In the genomic region with DNA sequence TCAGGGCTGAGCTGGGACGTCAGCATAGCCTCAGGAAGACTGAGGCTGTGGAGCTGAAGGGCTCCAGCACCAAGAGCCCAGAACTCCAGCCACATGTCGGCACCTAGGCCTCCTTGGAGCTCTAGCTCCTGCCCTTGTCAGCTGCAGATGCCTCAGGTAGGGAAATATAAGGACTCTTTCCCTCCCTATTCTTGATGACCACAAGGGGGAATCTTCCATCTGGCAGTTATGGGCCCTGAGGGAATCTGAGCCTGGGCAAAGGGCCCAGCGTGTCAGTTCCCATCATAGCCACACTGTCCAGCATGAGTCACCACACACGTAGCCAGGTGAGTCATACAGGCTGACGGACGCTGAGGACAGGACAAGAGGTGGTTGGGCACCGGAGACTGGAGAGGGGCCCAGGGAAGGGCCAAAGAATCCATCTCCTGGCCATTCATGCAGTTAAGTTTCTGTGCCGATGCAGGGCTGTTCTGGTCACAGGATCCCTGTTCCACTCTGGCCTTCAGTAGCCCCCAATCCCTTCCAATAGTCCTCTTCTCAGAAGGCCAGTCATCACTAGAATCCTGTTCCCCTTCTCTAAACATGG, we compare ENCODE assay signal across 8 cellular contexts. TPM values are rescaled to one million over a fixed set of nuclear protein-coding genes. Genes with fewer than 3 reads are reported as not detected.
DNase-seq lines count a peak whose midpoint lies in the region; ATAC-seq, FAIRE-seq and TF ChIP-seq lines count a peak whose summit lies in the region.

No MANE protein-coding gene starts in this region.

- H3K27ac ChIP-seq in SJSA1 (peak overlapping the region; percentile 95), pancreas (peak overlapping the region in 2 of 4 donors; percentile 44 to 94)

- peak; percentile 63 to 82 (median 68) for ATAC-seq in pancreas
- ATAC-seq in GM19035 (IDR thresholded peaks at IDR 0.05; ENCODE audit: unreplicated experiment), result no peak
- no peak for ATAC-seq in HG03175 (IDR thresholded peaks at IDR 0.05; ENCODE audit: unreplicated experiment)

- TF ChIP-seq CTCF in GM12873 (IDR thresholded peaks at IDR 0.05; ENCODE audit: insufficient read depth, low read depth, low read length, missing control alignments), result peak; percentile 7
- peak in 2 of 4 donors; percentile 6 to 34 for TF ChIP-seq CTCF in pancreas (IDR thresholded peaks at IDR 0.05)

- WGBS in pancreas, 2 donors, result 39 to 47% methylated on average over 8 of the region's 8 CpGs

- H3K4me1 ChIP-seq in SJSA1 (replicated peaks) (peaks cover 28% of the 10 kb centered on the region), pancreas (peaks cover 15 to 34% (median 26%) of the 10 kb centered on the region in 3 donors)

- H3K4me3 ChIP-seq in SJSA1 (no peak overlapping the region), pancreas (peak overlapping the region in 1 of 4 donors; percentile 71)

- H3K9me3 ChIP-seq in SJSA1 (replicated peaks), result no peaks in the 10 kb centered on the region
- no peaks in the 10 kb centered on the region for H3K9me3 ChIP-seq in pancreas

- H3K36me3 ChIP-seq in SJSA1 (peaks cover 20% of the 10 kb centered on the region), pancreas (peaks cover 0 to 5% (median 0%) of the 10 kb centered on the region in 3 donors)

- H3K27me3 ChIP-seq in SJSA1 (replicated peaks) (no peaks in the 10 kb centered on the region), pancreas (no peaks in the 10 kb centered on the region)

- no peak for FAIRE-seq in pancreas (lab: Jason Lieb, UNC)

- intact Hi-C loops in pancreas (cut with DNase I), result no loop called here

- DNase-seq in 8988T (peak; percentile 81), SJSA1 (ENCODE audit: low read depth in 1 of 2, low spot score in 2 of 2) (peak; percentile 91 to 96), fibroblast of peridontal ligament (ENCODE audit: extremely low read depth) (peak; percentile 96), pancreas (peak; percentile 75 to 92 (median 86)), cortex of kidney (lab: John Stamatoyannopoulos, UW) (no peak)

RNA-seq across cellular contexts. Expression of gene MPV17, which starts 1.8 kb away (rescaled TPM):
- total RNA-seq in SJSA1 (2014; rRNA removed; shearing (Covaris generic)), result 88.0 and 88.3 TPM in 2 replicates
- 10 to 100 TPM; 24.8 to 38.0 (median 32.0) TPM for total RNA-seq in pancreas
- polyA plus RNA-seq in pancreas, result 10 to 100 TPM; 57.3 to 71.8 TPM

RNA-seq across cellular contexts. Expression of gene UCN, which starts 12.8 kb away (rescaled TPM):
- 0.21 and 6.8 TPM in 2 replicates for total RNA-seq in SJSA1 (2014; rRNA removed; shearing (Covaris generic))
- total RNA-seq in pancreas, result 1 to 10 TPM in 1 of 6 donors, under 1 TPM in 5; 0.51 to 1.0 (median 0.76) TPM
- 1 to 10 TPM; 2.7 to 4.6 TPM for polyA plus RNA-seq in pancreas

RNA-seq across cellular contexts. Expression of gene GTF3C2, which starts 35.5 kb away (rescaled TPM):
- total RNA-seq in SJSA1 (2014; rRNA removed; shearing (Covaris generic)), result 36.2 and 46.4 TPM in 2 replicates
- 10 to 100 TPM; 21.2 to 30.7 (median 26.7) TPM for total RNA-seq in pancreas
- polyA plus RNA-seq in pancreas, result 10 to 100 TPM; 33.1 to 34.3 TPM

RNA-seq across cellular contexts. Expression of gene TRIM54, which starts 38.8 kb away (rescaled TPM):
- total RNA-seq in SJSA1 (2014; rRNA removed; shearing (Covaris generic)), result not detected in 2 replicates
- 1 to 10 TPM in 1 of 6 donors, under 1 TPM in 5; 0.08 to 1.1 (median 0.33) TPM for total RNA-seq in pancreas
- under 1 TPM; 0.27 to 0.31 TPM for polyA plus RNA-seq in pancreas

RNA-seq across cellular contexts. Expression of gene DNAJC5G, which starts 45.8 kb away (rescaled TPM):
- total RNA-seq in SJSA1 (2014; rRNA removed; shearing (Covaris generic)), result not detected in 2 replicates
- total RNA-seq in pancreas, result under 1 TPM in 1 of 6 donors, not detected in 5; 0.06 TPM
- under 1 TPM in 1 of 2 donors, not detected in 1; 0.34 TPM for polyA plus RNA-seq in pancreas

Comparison
In these comparisons a context has a peak if more than half of its experiments do, and no peak if none do; other contexts are left out.
1. ATAC-seq: peak in pancreas (4 of 4); none in GM19035 (single experiment) and HG03175 (single experiment).